16 cellular contexts compared by ENCODE assay signal in genomic region chr10:11051001-11051324, GRCh38. TPM values are rescaled to one million over a fixed set of nuclear protein-coding genes. Genes with fewer than 3 reads are reported as not detected.
DNase-seq lines count a peak whose midpoint lies in the region; ATAC-seq and TF ChIP-seq lines count a peak whose summit lies in the region.
"Had no signal": no experiment of that assay in that cellular context is flagged by ENCODE, and none has a peak within 500 bp of the region (broad histone marks: within the 10 kb centered on the region; RNA-seq: fewer than 3 reads in every experiment).

No MANE protein-coding gene starts in this region.

- H3K27ac ChIP-seq in right atrium auricular region (peak overlapping the region; percentile 77 to 87), right cardiac atrium (ENCODE audit: low read length) (peak overlapping the region; percentile 82), rectal smooth muscle tissue (ENCODE audit: low read depth, low read length) (peak overlapping the region; percentile 28), body of pancreas (no peak overlapping the region)
- H3K27ac ChIP-seq: Peyer's patch had no signal

- H3K4me1 ChIP-seq in right atrium auricular region (peaks cover 0 to 57% of the 10 kb centered on the region in 2 donors), right cardiac atrium (ENCODE audit: control insufficient read depth, insufficient read depth, low read length) (peaks cover 16% of the 10 kb centered on the region), rectal smooth muscle tissue (ENCODE audit: control insufficient read depth, insufficient read depth, low read length) (peaks cover 20% of the 10 kb centered on the region), body of pancreas (no peaks in the 10 kb centered on the region)

- no peaks in the 10 kb centered on the region for H3K9me3 ChIP-seq in right atrium auricular region
- no peaks in the 10 kb centered on the region for H3K9me3 ChIP-seq in right cardiac atrium (ENCODE audit: control insufficient read depth, low read length)
- H3K9me3 ChIP-seq in body of pancreas: no peaks in the 10 kb centered on the region
- H3K9me3 ChIP-seq: Peyer's patch had no signal

- WGBS in right cardiac atrium: 40% methylated on average over 2 of the region's 2 CpGs
- 69 to 83% methylated on average over 2 of the region's 2 CpGs for WGBS in body of pancreas, 2 donors

- no peaks in the 10 kb centered on the region for H3K36me3 Mint-ChIP-seq in naive thymus-derived CD8-positive, alpha-beta T cell
- H3K36me3 Mint-ChIP-seq: CD14-positive monocyte had no signal

- H3K27me3 Mint-ChIP-seq in naive thymus-derived CD8-positive, alpha-beta T cell: peaks cover 0 to 7% (median 3%) of the 10 kb centered on the region in 5 donors

- H3K4me3 ChIP-seq in right atrium auricular region (no peak overlapping the region), right cardiac atrium (ENCODE audit: low read length) (no peak overlapping the region), rectal smooth muscle tissue (ENCODE audit: low read length) (no peak overlapping the region), body of pancreas (no peak overlapping the region)
- H3K4me3 ChIP-seq: Peyer's patch had no signal

- no peak overlapping the region for H3K9ac ChIP-seq in rectal smooth muscle tissue (ENCODE audit: low read length)

- ATAC-seq in Right ventricle myocardium inferior (no peak), right cardiac atrium (no peak), body of pancreas (no peak), GM18505 (IDR thresholded peaks at IDR 0.05; ENCODE audit: unreplicated experiment) (no peak)
- ATAC-seq in naive thymus-derived CD8-positive, alpha-beta T cell: no peak

- TF ChIP-seq POLR2A in body of pancreas (IDR thresholded peaks at IDR 0.05) (no peak), GM18505 (IDR thresholded peaks at IDR 0.05; ENCODE audit: borderline replicate concordance, extremely low read depth, insufficient read depth, insufficient read length) (no peak)

- peaks cover 0 to 3% (median 0%) of the 10 kb centered on the region in 4 donors for H3K4me1 Mint-ChIP-seq in naive thymus-derived CD8-positive, alpha-beta T cell
- H3K4me1 Mint-ChIP-seq: CD14-positive monocyte had no signal

- intact Hi-C loops in Right ventricle myocardium inferior (cut with DNase I) (no loop called here), right cardiac atrium (cut with DNase I) (no loop called here), body of pancreas (cut with DNase I) (no loop called here)

- POLR2A ChIA-PET in naive thymus-derived CD8-positive, alpha-beta T cell (lab: Charles Lee): no interaction called here

- no peaks in the 10 kb centered on the region for H3K9me3 Mint-ChIP-seq in naive thymus-derived CD8-positive, alpha-beta T cell
- H3K9me3 Mint-ChIP-seq: H9 had no signal

- H3K27ac Mint-ChIP-seq in naive thymus-derived CD8-positive, alpha-beta T cell: no peak overlapping the region
- H3K27ac Mint-ChIP-seq: CD14-positive monocyte, H9 had no signal

- in situ Hi-C loops in GM13976 (cut with MboI; ENCODE audit: low sequenced_read_pairs, unreplicated experiment): no loop called here

- TF ChIP-seq CTCF in right atrium auricular region (IDR thresholded peaks at IDR 0.05) (no peak), body of pancreas (IDR thresholded peaks at IDR 0.05) (no peak), GM13976 (IDR thresholded peaks at IDR 0.05; ENCODE audit: borderline replicate concordance, control extremely low read depth, extremely low read depth, insufficient read depth, missing control alignments) (no peak)

- no peaks in the 10 kb centered on the region for H3K27me3 ChIP-seq in right atrium auricular region
- no peaks in the 10 kb centered on the region for H3K27me3 ChIP-seq in right cardiac atrium (ENCODE audit: control insufficient read depth, insufficient read depth)
- H3K27me3 ChIP-seq in rectal smooth muscle tissue (ENCODE audit: control insufficient read depth, insufficient read depth, low read length): no peaks in the 10 kb centered on the region
- H3K27me3 ChIP-seq in body of pancreas: no peaks in the 10 kb centered on the region
- H3K27me3 ChIP-seq: Peyer's patch had no signal

- DNase-seq in right atrium auricular region (ENCODE audit: low spot score) (no peak), Right ventricle myocardium inferior (ENCODE audit: missing footprints) (no peak), right cardiac atrium (no peak), body of pancreas (no peak), GM13976 (ENCODE audit: low spot score) (no peak)
- no peak for DNase-seq in naive thymus-derived CD8-positive, alpha-beta T cell
- DNase-seq: COR-L47, H9, Karpas-422, NCI-H2029 treated with DMSO at 0.1 percent for 48 hours, NCI-H510A, Peyer's patch had no signal

- H3K36me3 ChIP-seq in right atrium auricular region: peaks cover 6% of the 10 kb centered on the region
- H3K36me3 ChIP-seq in rectal smooth muscle tissue (ENCODE audit: control insufficient read depth, insufficient read depth, low read length): no peaks in the 10 kb centered on the region
- no peaks in the 10 kb centered on the region for H3K36me3 ChIP-seq in body of pancreas (replicated peaks in 1 of 2; ENCODE audit: insufficient read depth in 1 of 2, low read depth in 2 of 2)
- H3K36me3 ChIP-seq: Peyer's patch had no signal

- H3K4me3 Mint-ChIP-seq in naive thymus-derived CD8-positive, alpha-beta T cell: no peak overlapping the region
- H3K4me3 Mint-ChIP-seq: CD14-positive monocyte, H9 had no signal

RNA-seq across cellular contexts. Expression of gene CELF2, which starts 33.3 kb away (rescaled TPM):
- total RNA-seq in right atrium auricular region (10 to 100 TPM; 63.2 to 69.4 TPM), Right ventricle myocardium inferior (71.2 TPM), right cardiac atrium (10 to 100 TPM; 73.7 to 87.0 (median 81.1) TPM), body of pancreas (10 to 100 TPM; 10.4 to 11.2 TPM)
- polyA plus RNA-seq in right cardiac atrium: 19.4 TPM
- total RNA-seq in naive thymus-derived CD8-positive, alpha-beta T cell: 100 to 1,000 TPM; 174 to 175 TPM
- 100 to 1,000 TPM; 101 to 153 (median 117) TPM for polyA plus RNA-seq in naive thymus-derived CD8-positive, alpha-beta T cell
- total RNA-seq: A673 had no signal

Comparison
In these comparisons a context has a peak if more than half of its experiments do, and no peak if none do; other contexts are left out.
1. H3K27ac ChIP-seq: peak in right atrium auricular region (2 of 2), right cardiac atrium (single experiment) and rectal smooth muscle tissue (single experiment); none in body of pancreas (0 of 4).